ENCODE assay signal across 1 cellular context in the genomic region with DNA sequence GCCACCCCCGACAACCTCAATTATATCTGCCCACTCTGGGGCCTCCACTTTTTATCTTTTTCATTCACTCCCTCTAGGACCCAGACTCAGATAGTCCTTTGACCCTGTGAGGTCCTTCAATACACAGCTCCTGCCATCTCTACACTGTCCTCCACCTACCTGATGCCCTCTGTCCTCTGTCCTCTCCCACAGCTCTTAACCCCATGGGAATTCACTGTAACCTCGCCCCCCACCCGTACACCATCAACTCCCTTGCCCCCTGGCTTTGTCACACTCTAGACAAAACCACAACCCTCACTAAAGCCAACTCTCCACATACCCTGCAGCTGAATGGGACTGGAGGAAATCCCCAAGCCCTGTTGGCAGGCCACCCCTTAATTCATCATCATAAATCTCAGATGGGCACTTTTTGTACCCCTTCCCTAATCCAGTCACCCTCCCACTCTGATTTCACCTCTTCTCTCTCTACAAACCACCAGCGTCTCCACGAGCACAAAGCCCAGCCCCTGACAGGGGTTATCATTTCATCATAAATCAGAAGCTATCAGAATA.
TF ChIP-seq lines count a peak whose summit lies in the region.

No MANE protein-coding gene starts in this region.

TF ChIP-seq in GM12878, 131 proteins besides CTCF, POLR2A, EP300 and RAD21 (continued from another document):
- TF ChIP-seq, protein P1, sequence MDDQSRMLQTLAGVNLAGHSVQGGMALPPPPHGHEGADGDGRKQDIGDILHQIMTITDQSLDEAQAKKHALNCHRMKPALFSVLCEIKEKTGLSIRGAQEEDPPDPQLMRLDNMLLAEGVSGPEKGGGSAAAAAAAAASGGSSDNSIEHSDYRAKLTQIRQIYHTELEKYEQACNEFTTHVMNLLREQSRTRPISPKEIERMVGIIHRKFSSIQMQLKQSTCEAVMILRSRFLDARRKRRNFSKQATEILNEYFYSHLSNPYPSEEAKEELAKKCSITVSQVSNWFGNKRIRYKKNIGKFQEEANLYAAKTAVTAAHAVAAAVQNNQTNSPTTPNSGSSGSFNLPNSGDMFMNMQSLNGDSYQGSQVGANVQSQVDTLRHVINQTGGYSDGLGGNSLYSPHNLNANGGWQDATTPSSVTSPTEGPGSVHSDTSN (IDR thresholded peaks at IDR 0.05; ENCODE audit: insufficient replicate concordance, low read depth, low read length) = no peak
- TF ChIP-seq SUPT20H (IDR thresholded peaks at IDR 0.05; ENCODE audit: borderline replicate concordance, control insufficient read depth, low read depth, low read length) (no peak), MEF2B (IDR thresholded peaks at IDR 0.05; ENCODE audit: partially characterized antibody, poor library complexity, severe bottlenecking) (peak; percentile 58), CBX5 (IDR thresholded peaks at IDR 0.05; ENCODE audit: low read depth) (no peak), MTA2 (IDR thresholded peaks at IDR 0.05; ENCODE audit: low read depth) (0 out of 2 replicates have a peak, but pooled peaks have one; percentile 10), MXI1 (IDR thresholded peaks at IDR 0.05; ENCODE audit: low read depth, low read length) (no peak)
